In genomic region chr20:45823949-45824835, GRCh38 we compare ENCODE assay signal across 8 cellular contexts. TPM values are rescaled to one million over a fixed set of nuclear protein-coding genes. Genes with fewer than 3 reads are reported as not detected.
DNase-seq lines count a peak whose midpoint lies in the region; ATAC-seq and TF ChIP-seq lines count a peak whose summit lies in the region.

No MANE protein-coding gene starts in this region.

- no peaks in the 10 kb centered on the region for H3K9me3 Mint-ChIP-seq in IgD-negative memory B cell
- no peaks in the 10 kb centered on the region for H3K9me3 Mint-ChIP-seq in activated CD8-positive, alpha-beta T cell treated with anti-CD3 and anti-CD28 coated beads for 36 hours
- no peaks in the 10 kb centered on the region for H3K9me3 Mint-ChIP-seq in nephron

- H3K27me3 ChIP-seq in tibial nerve = peaks cover 0 to 28% of the 10 kb centered on the region in 2 donors

- intact Hi-C loops in activated CD8-positive, alpha-beta T cell treated with anti-CD3 and anti-CD28 coated beads for 36 hours (cut with micrococcal nuclease) = loop anchor here (10.0 kb wide), 1 partner anchor 111 kb away; the partner anchor contains the start of gene PCIF1

- peaks cover 2% of the 10 kb centered on the region for H3K36me3 Mint-ChIP-seq in IgD-negative memory B cell
- H3K36me3 Mint-ChIP-seq in activated CD8-positive, alpha-beta T cell treated with anti-CD3 and anti-CD28 coated beads for 36 hours (ENCODE audit: low read depth) = no peaks in the 10 kb centered on the region
- peaks cover 3% of the 10 kb centered on the region for H3K36me3 Mint-ChIP-seq in nephron (ENCODE audit: low read depth)

- no peak overlapping the region for H3K27ac ChIP-seq in tibial nerve

- H3K27me3 Mint-ChIP-seq in IgD-negative memory B cell (peaks cover 13% of the 10 kb centered on the region), nephron (ENCODE audit: low read depth) (peaks cover 48% of the 10 kb centered on the region)
- peaks cover 27% of the 10 kb centered on the region for H3K27me3 Mint-ChIP-seq in activated CD8-positive, alpha-beta T cell treated with anti-CD3 and anti-CD28 coated beads for 36 hours

- peaks cover 0 to 46% (median 17%) of the 10 kb centered on the region in 4 donors for H3K4me1 ChIP-seq in tibial nerve

- H3K4me1 Mint-ChIP-seq in IgD-negative memory B cell (peaks cover 6 to 16% (median 15%) of the 10 kb centered on the region in 3 donors), nephron (peaks cover 67% of the 10 kb centered on the region)
- H3K4me1 Mint-ChIP-seq in activated CD8-positive, alpha-beta T cell treated with anti-CD3 and anti-CD28 coated beads for 36 hours (ENCODE audit: low read depth) = peaks cover 12% of the 10 kb centered on the region

- no peak for TF ChIP-seq POLR2A in tibial nerve (IDR thresholded peaks at IDR 0.05)

- POLR2A ChIA-PET in activated CD8-positive, alpha-beta T cell treated with anti-CD3 and anti-CD28 coated beads for 36 hours (lab: Charles Lee) = interaction anchor here (0.6 to 3.0 kb wide), 10 partner anchors 9 to 148 kb away, joined by 3 to 17 read pairs (median 4); partner anchors contain the start of genes UBE2C and ZNF335

- H3K36me3 ChIP-seq in tibial nerve = no peaks in the 10 kb centered on the region

- peak overlapping the region; percentile 76 to 89 (median 83) for H3K4me3 Mint-ChIP-seq in IgD-negative memory B cell
- peak overlapping the region; percentile 47 for H3K4me3 Mint-ChIP-seq in activated CD8-positive, alpha-beta T cell treated with anti-CD3 and anti-CD28 coated beads for 36 hours
- H3K4me3 Mint-ChIP-seq in nephron = peak overlapping the region; percentile 50 to 89 (median 86)

- CTCF ChIA-PET in activated CD8-positive, alpha-beta T cell treated with anti-CD3 and anti-CD28 coated beads for 36 hours (lab: Charles Lee) = interaction anchor here (0.6 to 3.0 kb wide), 26 partner anchors 8 to 163 kb away, joined by 3 to 12 read pairs (median 5); partner anchors contain the start of genes SNX21 and UBE2C

- no peak for TF ChIP-seq EP300 in tibial nerve (IDR thresholded peaks at IDR 0.05)

- ATAC-seq in activated CD8-positive, alpha-beta T cell treated with anti-CD3 and anti-CD28 coated beads for 36 hours = peak; percentile 89
- ATAC-seq in HG02885 (IDR thresholded peaks at IDR 0.05; ENCODE audit: poor library complexity, unreplicated experiment) = no peak

- 27 to 33% methylated on average over 34 to 52 of the region's 57 CpGs for WGBS in tibial nerve, 2 donors

- peak overlapping the region; percentile 73 to 96 (median 80) for H3K27ac Mint-ChIP-seq in IgD-negative memory B cell
- H3K27ac Mint-ChIP-seq in activated CD8-positive, alpha-beta T cell treated with anti-CD3 and anti-CD28 coated beads for 36 hours = peak overlapping the region; percentile 62
- peak overlapping the region in 1 of 3 experiments; percentile 37 for H3K27ac Mint-ChIP-seq in nephron

- H3K4me3 ChIP-seq in epithelial cell of esophagus (ENCODE audit: low read length) (no peak overlapping the region), tibial nerve (peak overlapping the region in 2 of 4 donors; percentile 13 to 36)

- DNase-seq in CD1c-positive myeloid dendritic cell (ENCODE audit: extremely low spot score) (peak; percentile 37), epithelial cell of esophagus (ENCODE audit: low read depth) (peak; percentile 63), tibial nerve (ENCODE audit: low spot score in 2 of 2) (no peak), NCI-H187 treated with DMSO at 0.1 percent for 48 hours (lab: John Stamatoyannopoulos, UW) (no peak)
- peak; percentile 66 for DNase-seq in activated CD8-positive, alpha-beta T cell treated with anti-CD3 and anti-CD28 coated beads for 36 hours

- no peaks in the 10 kb centered on the region for H3K9me3 ChIP-seq in tibial nerve

- peak; percentile 36 for TF ChIP-seq CTCF in activated CD8-positive, alpha-beta T cell treated with anti-CD3 and anti-CD28 coated beads for 36 hours (IDR thresholded peaks at IDR 0.05)
- TF ChIP-seq CTCF in epithelial cell of esophagus (IDR thresholded peaks at IDR 0.05; ENCODE audit: insufficient read depth, low read depth, low read length, missing control alignments) (peak; percentile 49), nephron (IDR thresholded peaks at IDR 0.05; ENCODE audit: unreplicated experiment in 3 of 3) (peak; percentile 14 to 27 (median 16)), tibial nerve (IDR thresholded peaks at IDR 0.05) (peak in 4 of 5 experiments; percentile 17 to 61 (median 36))

RNA-seq across cellular contexts. Expression of gene TNNC2, which starts 2.9 kb away (rescaled TPM):
- 3.2 TPM for polyA plus RNA-seq in IgD-negative memory B cell
- total RNA-seq in activated CD8-positive, alpha-beta T cell treated with anti-CD3 and anti-CD28 coated beads for 36 hours = not detected
- total RNA-seq in tibial nerve = 10 to 100 TPM in 1 of 4 donors, 1 to 10 TPM in 2, not detected in 1; 2.3 to 12.0 (median 6.5) TPM

RNA-seq across cellular contexts. Expression of gene SNX21, which starts 9.4 kb away (rescaled TPM):
- 2.4 TPM for polyA plus RNA-seq in IgD-negative memory B cell
- 1 to 10 TPM; 1.4 to 1.7 TPM for total RNA-seq in activated CD8-positive, alpha-beta T cell treated with anti-CD3 and anti-CD28 coated beads for 36 hours
- 100 to 1,000 TPM; 177 to 389 (median 240) TPM for total RNA-seq in tibial nerve

RNA-seq across cellular contexts. Expression of gene UBE2C, which starts 11.7 kb away (rescaled TPM):
- 0.46 TPM for polyA plus RNA-seq in IgD-negative memory B cell
- total RNA-seq in activated CD8-positive, alpha-beta T cell treated with anti-CD3 and anti-CD28 coated beads for 36 hours = 100 to 1,000 TPM; 149 to 151 TPM
- 1 to 10 TPM in 2 of 4 donors, under 1 TPM in 1, not detected in 1; 0.78 to 6.9 (median 1.5) TPM for total RNA-seq in tibial nerve

RNA-seq across cellular contexts. Expression of gene DNTTIP1, which starts 32.4 kb away (rescaled TPM):
- 39.7 TPM for polyA plus RNA-seq in IgD-negative memory B cell
- 10 to 100 TPM; 25.3 to 27.1 TPM for total RNA-seq in activated CD8-positive, alpha-beta T cell treated with anti-CD3 and anti-CD28 coated beads for 36 hours
- total RNA-seq in tibial nerve = 10 to 100 TPM; 17.4 to 33.6 (median 27.2) TPM

RNA-seq across cellular contexts. Expression of gene WFDC3, which starts 32.5 kb away (rescaled TPM):
- polyA plus RNA-seq in IgD-negative memory B cell = not detected
- total RNA-seq in activated CD8-positive, alpha-beta T cell treated with anti-CD3 and anti-CD28 coated beads for 36 hours = under 1 TPM in 1 of 2 experiments, not detected in 1; 0.54 TPM
- total RNA-seq in tibial nerve = 1 to 10 TPM in 1 of 4 donors, not detected in 3; 2.4 TPM

Comparison
In these comparisons a context has a peak if more than half of its experiments do, and no peak if none do; other contexts are left out.
1. DNase-seq: peak in CD1c-positive myeloid dendritic cell (single experiment), activated CD8-positive, alpha-beta T cell treated with anti-CD3 and anti-CD28 coated beads for 36 hours (single experiment) and epithelial cell of esophagus (single experiment); none in tibial nerve (0 of 2) and NCI-H187 treated with DMSO at 0.1 percent for 48 hours (single experiment).
2. RNA of gene SNX21, which starts 9.4 kb away (total RNA-seq): 177 to 389 TPM in tibial nerve; 1.4 to 1.7 TPM in activated CD8-positive, alpha-beta T cell treated with anti-CD3 and anti-CD28 coated beads for 36 hours; every median in the first group is over 10 times any median in the second.
3. RNA of gene UBE2C, which starts 11.7 kb away (total RNA-seq): 149 to 151 TPM in activated CD8-positive, alpha-beta T cell treated with anti-CD3 and anti-CD28 coated beads for 36 hours; 0.78 to 6.9 TPM in tibial nerve; every median in the first group is over 10 times any median in the second.
4. Peak in every context shown above with its lines, with median percentiles within 50 percentile points of each other: H3K4me3 Mint-ChIP-seq and CTCF ChIP-seq.